In the genomic region with DNA sequence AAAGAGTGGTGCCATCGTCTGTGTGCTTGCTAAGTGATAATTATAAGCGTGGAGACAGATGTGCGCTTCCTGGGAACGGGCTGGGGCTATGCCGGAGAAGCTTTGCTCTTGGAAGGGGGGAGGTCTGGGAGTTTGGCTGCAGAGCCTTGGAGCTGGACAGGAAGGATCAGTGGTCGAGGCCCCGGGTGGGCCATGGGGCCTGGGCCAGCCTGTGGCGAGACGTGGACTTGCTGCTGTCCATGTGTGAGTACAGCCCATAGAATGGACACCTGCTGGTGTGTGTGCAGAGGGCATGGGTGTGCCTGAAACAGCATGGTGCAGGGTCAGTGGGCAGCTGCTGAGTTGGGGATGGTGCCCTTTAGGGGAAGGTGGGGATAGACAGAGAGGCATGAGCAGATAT, we compare ENCODE assay signal across 18 cellular contexts.
A peak's percentile ranks its signal among the peaks of the same experiment; 100 is the strongest.
DNase-seq lines count a peak whose midpoint lies in the region; ATAC-seq and TF ChIP-seq lines count a peak whose summit lies in the region.
"Had no signal": no experiment of that assay in that cellular context is flagged by ENCODE, and none has a peak within 500 bp of the region (broad histone marks: within the 10 kb centered on the region; RNA-seq: fewer than 3 reads in every experiment).

No MANE protein-coding gene starts in this region.

- H3K36me3 ChIP-seq in GM23338 (ENCODE audit: insufficient read depth) (no peaks in the 10 kb centered on the region), neuronal stem cell (replicated peaks in 1 of 2; ENCODE audit: control insufficient read depth in 2 of 2, insufficient read depth in 2 of 2, low read length in 2 of 2) (no peaks in the 10 kb centered on the region)

- H3K9ac ChIP-seq in neuronal stem cell (ENCODE audit: low read depth, low read length, poor library complexity): no peak overlapping the region

- peak overlapping the region; percentile 31 for H2BK15ac ChIP-seq in neuronal stem cell (ENCODE audit: low read length)

- H3K9me3 Mint-ChIP-seq in activated naive CD4-positive, alpha-beta T cell treated with anti-CD3 and anti-CD28 coated beads, Interleukin-2, amount 50 U/mL, for 24 hours: no peaks in the 10 kb centered on the region
- no peaks in the 10 kb centered on the region for H3K9me3 Mint-ChIP-seq in GM23338
- H3K9me3 Mint-ChIP-seq: IgD-negative memory B cell had no signal

- H3K4me1 Mint-ChIP-seq in activated naive CD4-positive, alpha-beta T cell treated with anti-CD3 and anti-CD28 coated beads, Interleukin-2, amount 50 U/mL, for 24 hours: peaks cover 45% of the 10 kb centered on the region
- H3K4me1 Mint-ChIP-seq in GM23338 (no peaks in the 10 kb centered on the region), T-helper 17 cell (peaks cover 12% of the 10 kb centered on the region)
- H3K4me1 Mint-ChIP-seq: B cell had no signal

- H3K4me2 ChIP-seq in GM23338 (no peak overlapping the region), neuronal stem cell (ENCODE audit: insufficient read depth, low read length, poor library complexity, severe bottlenecking) (no peak overlapping the region)

- H2BK5ac ChIP-seq in neuronal stem cell (ENCODE audit: low read length): peak overlapping the region; percentile 35

- H3K27ac ChIP-seq in GM23338 (ENCODE audit: low read depth) (no peak overlapping the region), neuronal stem cell (replicated peaks; ENCODE audit: low read length) (no peak overlapping the region)

- no peaks in the 10 kb centered on the region for H3K27me3 Mint-ChIP-seq in activated naive CD4-positive, alpha-beta T cell treated with anti-CD3 and anti-CD28 coated beads, Interleukin-2, amount 50 U/mL, for 24 hours
- H3K27me3 Mint-ChIP-seq in GM23338 (ENCODE audit: insufficient read depth, low read depth, poor library complexity) (peaks cover 2% of the 10 kb centered on the region), T-helper 17 cell (peaks cover 6% of the 10 kb centered on the region)
- H3K27me3 Mint-ChIP-seq: IgD-negative memory B cell had no signal

- ATAC-seq in GM23338: no peak
- ATAC-seq in T-helper 17 cell: no peak
- ATAC-seq in GM18873 (IDR thresholded peaks at IDR 0.05; ENCODE audit: low FRiP score, unreplicated experiment): no peak
- ATAC-seq: HCT116 had no signal

- H3K79me1 ChIP-seq in neuronal stem cell (ENCODE audit: low read depth, low read length): no peaks in the 10 kb centered on the region

- no peaks in the 10 kb centered on the region for H4K20me1 ChIP-seq in GM23338 (replicated peaks; ENCODE audit: insufficient read depth)

- H3K27me3 ChIP-seq in GM23338 (ENCODE audit: insufficient read depth) (no peaks in the 10 kb centered on the region), neuronal stem cell (ENCODE audit: control insufficient read depth in 3 of 3, insufficient read depth in 3 of 3, low read depth in 1 of 3, low read length in 3 of 3) (no peaks in the 10 kb centered on the region)

- H3K79me2 ChIP-seq in GM23338 (replicated peaks; ENCODE audit: insufficient read depth): no peaks in the 10 kb centered on the region

- no peak overlapping the region for H4K91ac ChIP-seq in neuronal stem cell (ENCODE audit: low read depth, low read length, poor library complexity)

- no CpG with 5 or more reads among the region's 9 CpGs for WGBS in neuronal stem cell (ENCODE audit: extremely low coverage in 2 of 2, insufficient read length in 2 of 2, insufficient replicate concordance in 1 of 2), 2 donors

- H3K4me3 Mint-ChIP-seq in activated naive CD4-positive, alpha-beta T cell treated with anti-CD3 and anti-CD28 coated beads, Interleukin-2, amount 50 U/mL, for 24 hours: no peak overlapping the region
- no peak overlapping the region for H3K4me3 Mint-ChIP-seq in GM23338
- no peak overlapping the region for H3K4me3 Mint-ChIP-seq in T-helper 17 cell
- H3K4me3 Mint-ChIP-seq: B cell; CD4-positive, alpha-beta memory T cell; IgD-negative memory B cell had no signal

- no peaks in the 10 kb centered on the region for H3K4me1 ChIP-seq in GM23338 (ENCODE audit: insufficient read depth)
- H3K4me1 ChIP-seq in neuronal stem cell (ENCODE audit: control insufficient read depth in 2 of 2, insufficient read depth in 1 of 2, low read depth in 1 of 2, low read length in 2 of 2): peaks cover 0 to 12% of the 10 kb centered on the region in 2 donors

- H3K4ac ChIP-seq in neuronal stem cell (ENCODE audit: low read length): no peak overlapping the region

- no peak for TF ChIP-seq CTCF in GM23338 (conservative IDR thresholded peaks at IDR 0.05; ENCODE audit: low read depth in 2 of 2)

- no peak overlapping the region for H2BK12ac ChIP-seq in neuronal stem cell (ENCODE audit: low read length)

- H2AFZ ChIP-seq in GM23338: no peak overlapping the region
- no peak overlapping the region for H2AFZ ChIP-seq in neuronal stem cell (ENCODE audit: low read length)

- peak overlapping the region; percentile 30 for H3K27ac Mint-ChIP-seq in activated naive CD4-positive, alpha-beta T cell treated with anti-CD3 and anti-CD28 coated beads, Interleukin-2, amount 50 U/mL, for 24 hours
- H3K27ac Mint-ChIP-seq in GM23338 (0 out of 2 replicates have a peak overlapping the region, but pooled peaks have one; percentile 33), T-helper 17 cell (peak overlapping the region; percentile 51)
- H3K27ac Mint-ChIP-seq: B cell, IgD-negative memory B cell had no signal

- H2BK120ac ChIP-seq in neuronal stem cell (ENCODE audit: low read depth, low read length): no peak overlapping the region

- H3K23ac ChIP-seq in neuronal stem cell (ENCODE audit: low read depth, low read length, poor library complexity): no peak overlapping the region

- H3K4me3 ChIP-seq in GM23338 (no peak overlapping the region), neuronal stem cell (ENCODE audit: low read length in 2 of 2) (peak overlapping the region in 1 of 2 donors; percentile 26)

- no peak overlapping the region for H2AK5ac ChIP-seq in neuronal stem cell (ENCODE audit: low read depth, low read length)

- no peak overlapping the region for H3K14ac ChIP-seq in neuronal stem cell (ENCODE audit: low read length)

- H3K9me2 ChIP-seq in GM23338 (ENCODE audit: insufficient read depth): no peaks in the 10 kb centered on the region

- DNase-seq in activated naive CD4-positive, alpha-beta T cell (lab: John Stamatoyannopoulos, UW): no peak
- DNase-seq in GM23338 (ENCODE audit: low spot score) (no peak), T-helper 17 cell (no peak), neuronal stem cell (ENCODE audit: low spot score) (no peak), NCI-H1092 (lab: John Stamatoyannopoulos, UW) (no peak)
- DNase-seq: CD4-positive, alpha-beta memory T cell; DMS79; Kasumi-1; MM.1S; NCI-H1105 treated with DMSO at 0.1 percent for 48 hours; NCI-H187; NCI-H69; SHP77 treated with DMSO at 0.1 percent for 48 hours had no signal

- no peaks in the 10 kb centered on the region for H3K9me3 ChIP-seq in T-helper 17 cell (ENCODE audit: control insufficient read depth, low read length, poor library complexity, severe bottlenecking)
- no peaks in the 10 kb centered on the region for H3K9me3 ChIP-seq in neuronal stem cell (replicated peaks in 1 of 2; ENCODE audit: control insufficient read depth in 2 of 2, insufficient read depth in 1 of 2, low read depth in 1 of 2, low read length in 2 of 2)

- peaks cover 6% of the 10 kb centered on the region for H3K36me3 Mint-ChIP-seq in activated naive CD4-positive, alpha-beta T cell treated with anti-CD3 and anti-CD28 coated beads, Interleukin-2, amount 50 U/mL, for 24 hours
- H3K36me3 Mint-ChIP-seq in GM23338 (ENCODE audit: low read depth): no peaks in the 10 kb centered on the region
- no peaks in the 10 kb centered on the region for H3K36me3 Mint-ChIP-seq in T-helper 17 cell (ENCODE audit: low read depth)

- peak overlapping the region; percentile 13 for H3K18ac ChIP-seq in neuronal stem cell (ENCODE audit: low read length)

- no peak overlapping the region for H4K8ac ChIP-seq in neuronal stem cell (ENCODE audit: low read depth, low read length)

- no peaks in the 10 kb centered on the region for H3F3A ChIP-seq in GM23338 (replicated peaks; ENCODE audit: low read depth)

TF ChIP-seq in GM23338, 12 proteins besides CTCF, POLR2A, EP300 and RAD21 (continues in another document):
- TF ChIP-seq STAT1 (IDR thresholded peaks at IDR 0.05; ENCODE audit: unreplicated experiment) (no peak), EZH2 (IDR thresholded peaks at IDR 0.05; ENCODE audit: low read depth, unreplicated experiment) (no peak), CREB1 (CRISPR knock-in tag; IDR thresholded peaks at IDR 0.05; ENCODE audit: low read depth) (no peak), EZH2phosphoT487 (IDR thresholded peaks at IDR 0.05; ENCODE audit: unreplicated experiment) (no peak), ZNF114 (CRISPR knock-in tag; IDR thresholded peaks at IDR 0.05) (no peak), POLR2AphosphoS5 (IDR thresholded peaks at IDR 0.05; ENCODE audit: low read depth) (no peak)
- TF ChIP-seq, protein P1, sequence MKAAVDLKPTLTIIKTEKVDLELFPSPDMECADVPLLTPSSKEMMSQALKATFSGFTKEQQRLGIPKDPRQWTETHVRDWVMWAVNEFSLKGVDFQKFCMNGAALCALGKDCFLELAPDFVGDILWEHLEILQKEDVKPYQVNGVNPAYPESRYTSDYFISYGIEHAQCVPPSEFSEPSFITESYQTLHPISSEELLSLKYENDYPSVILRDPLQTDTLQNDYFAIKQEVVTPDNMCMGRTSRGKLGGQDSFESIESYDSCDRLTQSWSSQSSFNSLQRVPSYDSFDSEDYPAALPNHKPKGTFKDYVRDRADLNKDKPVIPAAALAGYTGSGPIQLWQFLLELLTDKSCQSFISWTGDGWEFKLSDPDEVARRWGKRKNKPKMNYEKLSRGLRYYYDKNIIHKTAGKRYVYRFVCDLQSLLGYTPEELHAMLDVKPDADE (IDR thresholded peaks at IDR 0.05): no peak
